ENCODE assay signal across 1 cellular context in genomic region chr15:75647370-75648155, GRCh38.
TF ChIP-seq lines count a peak whose summit lies in the region.

Gene SNX33, plus strand, starts transcription at chr15:75647912. Its CDS starts 1,191 bp downstream, at chr15:75649103.

TF ChIP-seq in HepG2, 621 proteins besides CTCF, POLR2A, EP300 and RAD21 (continued from another document and continues in another):
- TF ChIP-seq, protein P1, sequence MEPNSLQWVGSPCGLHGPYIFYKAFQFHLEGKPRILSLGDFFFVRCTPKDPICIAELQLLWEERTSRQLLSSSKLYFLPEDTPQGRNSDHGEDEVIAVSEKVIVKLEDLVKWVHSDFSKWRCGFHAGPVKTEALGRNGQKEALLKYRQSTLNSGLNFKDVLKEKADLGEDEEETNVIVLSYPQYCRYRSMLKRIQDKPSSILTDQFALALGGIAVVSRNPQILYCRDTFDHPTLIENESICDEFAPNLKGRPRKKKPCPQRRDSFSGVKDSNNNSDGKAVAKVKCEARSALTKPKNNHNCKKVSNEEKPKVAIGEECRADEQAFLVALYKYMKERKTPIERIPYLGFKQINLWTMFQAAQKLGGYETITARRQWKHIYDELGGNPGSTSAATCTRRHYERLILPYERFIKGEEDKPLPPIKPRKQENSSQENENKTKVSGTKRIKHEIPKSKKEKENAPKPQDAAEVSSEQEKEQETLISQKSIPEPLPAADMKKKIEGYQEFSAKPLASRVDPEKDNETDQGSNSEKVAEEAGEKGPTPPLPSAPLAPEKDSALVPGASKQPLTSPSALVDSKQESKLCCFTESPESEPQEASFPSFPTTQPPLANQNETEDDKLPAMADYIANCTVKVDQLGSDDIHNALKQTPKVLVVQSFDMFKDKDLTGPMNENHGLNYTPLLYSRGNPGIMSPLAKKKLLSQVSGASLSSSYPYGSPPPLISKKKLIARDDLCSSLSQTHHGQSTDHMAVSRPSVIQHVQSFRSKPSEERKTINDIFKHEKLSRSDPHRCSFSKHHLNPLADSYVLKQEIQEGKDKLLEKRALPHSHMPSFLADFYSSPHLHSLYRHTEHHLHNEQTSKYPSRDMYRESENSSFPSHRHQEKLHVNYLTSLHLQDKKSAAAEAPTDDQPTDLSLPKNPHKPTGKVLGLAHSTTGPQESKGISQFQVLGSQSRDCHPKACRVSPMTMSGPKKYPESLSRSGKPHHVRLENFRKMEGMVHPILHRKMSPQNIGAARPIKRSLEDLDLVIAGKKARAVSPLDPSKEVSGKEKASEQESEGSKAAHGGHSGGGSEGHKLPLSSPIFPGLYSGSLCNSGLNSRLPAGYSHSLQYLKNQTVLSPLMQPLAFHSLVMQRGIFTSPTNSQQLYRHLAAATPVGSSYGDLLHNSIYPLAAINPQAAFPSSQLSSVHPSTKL (CRISPR knock-in tag; IDR thresholded peaks at IDR 0.05) = peak; percentile 4; the same call in 1 of the 2 replicates
- no peak for TF ChIP-seq SUZ12 (IDR thresholded peaks at IDR 0.05; ENCODE audit: low read depth, low read length)
- TF ChIP-seq, protein P2, sequence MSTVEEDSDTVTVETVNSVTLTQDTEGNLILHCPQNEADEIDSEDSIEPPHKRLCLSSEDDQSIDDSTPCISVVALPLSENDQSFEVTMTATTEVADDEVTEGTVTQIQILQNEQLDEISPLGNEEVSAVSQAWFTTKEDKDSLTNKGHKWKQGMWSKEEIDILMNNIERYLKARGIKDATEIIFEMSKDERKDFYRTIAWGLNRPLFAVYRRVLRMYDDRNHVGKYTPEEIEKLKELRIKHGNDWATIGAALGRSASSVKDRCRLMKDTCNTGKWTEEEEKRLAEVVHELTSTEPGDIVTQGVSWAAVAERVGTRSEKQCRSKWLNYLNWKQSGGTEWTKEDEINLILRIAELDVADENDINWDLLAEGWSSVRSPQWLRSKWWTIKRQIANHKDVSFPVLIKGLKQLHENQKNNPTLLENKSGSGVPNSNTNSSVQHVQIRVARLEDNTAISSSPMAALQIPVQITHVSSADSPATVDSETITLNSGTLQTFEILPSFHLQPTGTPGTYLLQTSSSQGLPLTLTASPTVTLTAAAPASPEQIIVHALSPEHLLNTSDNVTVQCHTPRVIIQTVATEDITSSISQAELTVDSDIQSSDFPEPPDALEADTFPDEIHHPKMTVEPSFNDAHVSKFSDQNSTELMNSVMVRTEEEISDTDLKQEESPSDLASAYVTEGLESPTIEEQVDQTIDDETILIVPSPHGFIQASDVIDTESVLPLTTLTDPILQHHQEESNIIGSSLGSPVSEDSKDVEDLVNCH (CRISPR knock-in tag; IDR thresholded peaks at IDR 0.05) = no peak
- TF ChIP-seq ZNF674 (CRISPR knock-in tag; IDR thresholded peaks at IDR 0.05; ENCODE audit: low read depth) = no peak
- no peak for TF ChIP-seq ZNF75D (CRISPR knock-in tag; IDR thresholded peaks at IDR 0.05; ENCODE audit: borderline replicate concordance)
- TF ChIP-seq RCOR2 (CRISPR knock-in tag; IDR thresholded peaks at IDR 0.05) = 0 out of 2 replicates have a peak, but pooled peaks have one; percentile 22
- TF ChIP-seq ZNF20 (CRISPR knock-in tag; IDR thresholded peaks at IDR 0.05) = no peak
- TF ChIP-seq EZH2 (conservative IDR thresholded peaks at IDR 0.05; ENCODE audit: low read depth, low read length) = no peak
- TF ChIP-seq AHR (CRISPR knock-in tag; IDR thresholded peaks at IDR 0.05) = no peak
- TF ChIP-seq ZNF644 (CRISPR knock-in tag; IDR thresholded peaks at IDR 0.05; ENCODE audit: low read depth) = no peak
- TF ChIP-seq ZNF232 (CRISPR knock-in tag; IDR thresholded peaks at IDR 0.05; ENCODE audit: borderline replicate concordance) = no peak
- TF ChIP-seq, protein P3, sequence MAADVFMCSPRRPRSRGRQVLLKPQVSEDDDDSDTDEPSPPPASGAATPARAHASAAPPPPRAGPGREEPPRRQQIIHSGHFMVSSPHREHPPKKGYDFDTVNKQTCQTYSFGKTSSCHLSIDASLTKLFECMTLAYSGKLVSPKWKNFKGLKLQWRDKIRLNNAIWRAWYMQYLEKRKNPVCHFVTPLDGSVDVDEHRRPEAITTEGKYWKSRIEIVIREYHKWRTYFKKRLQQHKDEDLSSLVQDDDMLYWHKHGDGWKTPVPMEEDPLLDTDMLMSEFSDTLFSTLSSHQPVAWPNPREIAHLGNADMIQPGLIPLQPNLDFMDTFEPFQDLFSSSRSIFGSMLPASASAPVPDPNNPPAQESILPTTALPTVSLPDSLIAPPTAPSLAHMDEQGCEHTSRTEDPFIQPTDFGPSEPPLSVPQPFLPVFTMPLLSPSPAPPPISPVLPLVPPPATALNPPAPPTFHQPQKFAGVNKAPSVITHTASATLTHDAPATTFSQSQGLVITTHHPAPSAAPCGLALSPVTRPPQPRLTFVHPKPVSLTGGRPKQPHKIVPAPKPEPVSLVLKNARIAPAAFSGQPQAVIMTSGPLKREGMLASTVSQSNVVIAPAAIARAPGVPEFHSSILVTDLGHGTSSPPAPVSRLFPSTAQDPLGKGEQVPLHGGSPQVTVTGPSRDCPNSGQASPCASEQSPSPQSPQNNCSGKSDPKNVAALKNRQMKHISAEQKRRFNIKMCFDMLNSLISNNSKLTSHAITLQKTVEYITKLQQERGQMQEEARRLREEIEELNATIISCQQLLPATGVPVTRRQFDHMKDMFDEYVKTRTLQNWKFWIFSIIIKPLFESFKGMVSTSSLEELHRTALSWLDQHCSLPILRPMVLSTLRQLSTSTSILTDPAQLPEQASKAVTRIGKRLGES (CRISPR knock-in tag; IDR thresholded peaks at IDR 0.05; ENCODE audit: borderline replicate concordance) = no peak
- no peak for TF ChIP-seq NFKBIZ (CRISPR knock-in tag; IDR thresholded peaks at IDR 0.05)
- no peak for TF ChIP-seq HOXD1 (CRISPR knock-in tag; IDR thresholded peaks at IDR 0.05)
- TF ChIP-seq ZNF549 (CRISPR knock-in tag; IDR thresholded peaks at IDR 0.05) = no peak
- TF ChIP-seq ZNF432 (CRISPR knock-in tag; IDR thresholded peaks at IDR 0.05; ENCODE audit: borderline replicate concordance) = no peak
- no peak for TF ChIP-seq POLR2AphosphoS2 (IDR thresholded peaks at IDR 0.05; ENCODE audit: low read depth, low read length)
- TF ChIP-seq, protein P4, sequence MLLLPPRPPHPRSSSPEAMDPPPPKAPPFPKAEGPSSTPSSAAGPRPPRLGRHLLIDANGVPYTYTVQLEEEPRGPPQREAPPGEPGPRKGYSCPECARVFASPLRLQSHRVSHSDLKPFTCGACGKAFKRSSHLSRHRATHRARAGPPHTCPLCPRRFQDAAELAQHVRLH (CRISPR knock-in tag; IDR thresholded peaks at IDR 0.05; ENCODE audit: borderline replicate concordance, low read depth) = peak; percentile 15; the same call in 1 of the 2 replicates
- TF ChIP-seq, protein P5, sequence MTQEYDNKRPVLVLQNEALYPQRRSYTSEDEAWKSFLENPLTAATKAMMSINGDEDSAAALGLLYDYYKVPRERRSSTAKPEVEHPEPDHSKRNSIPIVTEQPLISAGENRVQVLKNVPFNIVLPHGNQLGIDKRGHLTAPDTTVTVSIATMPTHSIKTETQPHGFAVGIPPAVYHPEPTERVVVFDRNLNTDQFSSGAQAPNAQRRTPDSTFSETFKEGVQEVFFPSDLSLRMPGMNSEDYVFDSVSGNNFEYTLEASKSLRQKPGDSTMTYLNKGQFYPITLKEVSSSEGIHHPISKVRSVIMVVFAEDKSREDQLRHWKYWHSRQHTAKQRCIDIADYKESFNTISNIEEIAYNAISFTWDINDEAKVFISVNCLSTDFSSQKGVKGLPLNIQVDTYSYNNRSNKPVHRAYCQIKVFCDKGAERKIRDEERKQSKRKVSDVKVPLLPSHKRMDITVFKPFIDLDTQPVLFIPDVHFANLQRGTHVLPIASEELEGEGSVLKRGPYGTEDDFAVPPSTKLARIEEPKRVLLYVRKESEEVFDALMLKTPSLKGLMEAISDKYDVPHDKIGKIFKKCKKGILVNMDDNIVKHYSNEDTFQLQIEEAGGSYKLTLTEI (CRISPR knock-in tag; conservative IDR thresholded peaks at IDR 0.05) = no peak
- no peak for TF ChIP-seq AFF4 (CRISPR knock-in tag; IDR thresholded peaks at IDR 0.05)
- no peak for TF ChIP-seq ZNF17 (CRISPR knock-in tag; IDR thresholded peaks at IDR 0.05)
- no peak for TF ChIP-seq HNF1B (CRISPR knock-in tag; IDR thresholded peaks at IDR 0.05)
- no peak for TF ChIP-seq ZNF136 (CRISPR knock-in tag; IDR thresholded peaks at IDR 0.05; ENCODE audit: low read depth)
- TF ChIP-seq KDM5A (IDR thresholded peaks at IDR 0.05; ENCODE audit: borderline replicate concordance, low read length) = 0 out of 2 replicates have a peak, but pooled peaks have one; percentile 22
- TF ChIP-seq, protein P6, sequence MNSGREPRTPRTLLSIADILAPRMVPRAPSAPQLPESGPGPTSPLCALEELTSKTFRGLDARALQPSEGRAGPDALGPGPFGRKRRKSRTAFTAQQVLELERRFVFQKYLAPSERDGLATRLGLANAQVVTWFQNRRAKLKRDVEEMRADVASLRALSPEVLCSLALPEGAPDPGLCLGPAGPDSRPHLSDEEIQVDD (CRISPR knock-in tag; IDR thresholded peaks at IDR 0.05; ENCODE audit: borderline replicate concordance) = no peak
- TF ChIP-seq, protein P7, sequence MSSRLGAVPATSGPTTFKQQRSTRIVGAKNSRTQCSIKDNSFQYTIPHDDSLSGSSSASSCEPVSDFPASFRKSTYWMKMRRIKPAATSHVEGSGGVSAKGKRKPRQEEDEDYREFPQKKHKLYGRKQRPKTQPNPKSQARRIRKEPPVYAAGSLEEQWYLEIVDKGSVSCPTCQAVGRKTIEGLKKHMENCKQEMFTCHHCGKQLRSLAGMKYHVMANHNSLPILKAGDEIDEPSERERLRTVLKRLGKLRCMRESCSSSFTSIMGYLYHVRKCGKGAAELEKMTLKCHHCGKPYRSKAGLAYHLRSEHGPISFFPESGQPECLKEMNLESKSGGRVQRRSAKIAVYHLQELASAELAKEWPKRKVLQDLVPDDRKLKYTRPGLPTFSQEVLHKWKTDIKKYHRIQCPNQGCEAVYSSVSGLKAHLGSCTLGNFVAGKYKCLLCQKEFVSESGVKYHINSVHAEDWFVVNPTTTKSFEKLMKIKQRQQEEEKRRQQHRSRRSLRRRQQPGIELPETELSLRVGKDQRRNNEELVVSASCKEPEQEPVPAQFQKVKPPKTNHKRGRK (CRISPR knock-in tag; IDR thresholded peaks at IDR 0.05) = no peak
- no peak for TF ChIP-seq ZNF256 (CRISPR knock-in tag; conservative IDR thresholded peaks at IDR 0.05)
- TF ChIP-seq USF2 (IDR thresholded peaks at IDR 0.05; ENCODE audit: low read depth, low read length) = no peak
- no peak for TF ChIP-seq USF2 (CRISPR knock-in tag; IDR thresholded peaks at IDR 0.05; ENCODE audit: borderline replicate concordance)
- no peak for TF ChIP-seq TSC22D2 (CRISPR knock-in tag; IDR thresholded peaks at IDR 0.05; ENCODE audit: borderline replicate concordance)
- TF ChIP-seq JUND (CRISPR knock-in tag; IDR thresholded peaks at IDR 0.05) = 0 out of 2 replicates have a peak, but pooled peaks have one; percentile 47
- TF ChIP-seq TARDBP (CRISPR knock-in tag; IDR thresholded peaks at IDR 0.05) = peak; percentile 75
- TF ChIP-seq ZNF382 (CRISPR knock-in tag; IDR thresholded peaks at IDR 0.05; ENCODE audit: borderline replicate concordance) = no peak
